Comparison of ENCODE assay signal across 11 cellular contexts in the genomic region with DNA sequence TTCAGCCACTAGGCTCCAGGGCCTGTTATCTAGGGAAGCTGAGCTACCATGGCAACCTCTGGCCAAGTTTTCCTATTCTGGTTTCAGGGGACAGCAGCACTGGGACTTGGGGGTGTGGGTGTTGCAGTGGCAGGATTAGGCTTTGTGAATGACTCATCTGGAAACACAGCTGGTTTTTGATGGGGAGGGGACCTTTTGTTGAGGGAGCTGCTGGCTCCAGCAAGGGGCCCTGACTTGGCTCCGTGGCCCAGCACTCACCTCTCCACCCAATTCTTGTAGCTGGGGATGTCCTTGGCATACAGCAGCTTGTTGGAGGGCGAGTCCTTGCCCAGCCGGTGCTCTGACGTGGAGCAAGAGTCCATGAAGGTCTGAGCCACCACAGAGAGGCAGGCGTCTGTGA.
"Had no signal": no experiment of that assay in that cellular context is flagged by ENCODE, and none has a peak within 500 bp of the region (broad histone marks: within the 10 kb centered on the region; RNA-seq: fewer than 3 reads in every experiment).

No MANE protein-coding gene starts in this region.

- ATAC-seq: natural killer cell; stimulated activated naive CD8-positive, alpha-beta T cell treated with anti-CD3 and anti-CD28 coated beads, Interleukin-15, amount 100 ng/mL, for 72 hours had no signal

- DNase-seq: activated CD4-positive, alpha-beta T cell treated with anti-CD3 and anti-CD28 coated beads, Interleukin-2, amount 10 ng/mL, durations not matched to agents 24 days and 14 days; activated naive CD4-positive, alpha-beta T cell treated with anti-CD3 and anti-CD28 coated beads, Interleukin-2, amount 10 ng/mL, durations not matched to agents 7 days and 5 days; adrenal gland; dorsolateral prefrontal cortex; natural killer cell; stimulated activated CD4-positive, alpha-beta T cell treated with anti-CD3 and anti-CD28 coated beads, Interleukin-15, amount 100 ng/mL, for 24 hours; stimulated activated CD4-positive, alpha-beta T cell treated with anti-CD3 and anti-CD28 coated beads, Interleukin-4, amount 100 ng/mL, for 4 hours; stimulated activated naive CD8-positive, alpha-beta T cell treated with anti-CD3 and anti-CD28 coated beads, Interleukin-15, amount 100 ng/mL, for 72 hours; T-helper 1 cell; thyroid gland had no signal

- H3K4me3 Mint-ChIP-seq: activated CD4-positive, alpha-beta T cell treated with anti-CD3 and anti-CD28 coated beads, Interleukin-2, amount 10 ng/mL, durations not matched to agents 24 days and 14 days; activated naive CD4-positive, alpha-beta T cell treated with anti-CD3 and anti-CD28 coated beads, Interleukin-2, amount 10 ng/mL, durations not matched to agents 7 days and 5 days; natural killer cell; stimulated activated naive CD8-positive, alpha-beta T cell treated with anti-CD3 and anti-CD28 coated beads, Interleukin-15, amount 100 ng/mL, for 72 hours had no signal

- H3K9me3 Mint-ChIP-seq: activated CD4-positive, alpha-beta T cell treated with anti-CD3 and anti-CD28 coated beads, Interleukin-2, amount 10 ng/mL, durations not matched to agents 24 days and 14 days; activated naive CD4-positive, alpha-beta T cell treated with anti-CD3 and anti-CD28 coated beads, Interleukin-2, amount 10 ng/mL, durations not matched to agents 7 days and 5 days; activated T-helper 2 cell treated with anti-CD3 and anti-CD28 coated beads, Interferon-gamma antibody, Interleukin-2, Interleukin-4, amounts not matched to agents 10 μg/mL and 5 μg/mL and 100 μg/mL, durations not matched to agents 14 hours and 24 hours and 36 hours; natural killer cell; stimulated activated naive CD8-positive, alpha-beta T cell treated with anti-CD3 and anti-CD28 coated beads, Interleukin-15, amount 100 ng/mL, for 72 hours had no signal

- H3K4me1 Mint-ChIP-seq: activated CD4-positive, alpha-beta T cell treated with anti-CD3 and anti-CD28 coated beads, Interleukin-2, amount 10 ng/mL, durations not matched to agents 24 days and 14 days; activated naive CD4-positive, alpha-beta T cell treated with anti-CD3 and anti-CD28 coated beads, Interleukin-2, amount 10 ng/mL, durations not matched to agents 7 days and 5 days; natural killer cell; stimulated activated naive CD8-positive, alpha-beta T cell treated with anti-CD3 and anti-CD28 coated beads, Interleukin-15, amount 100 ng/mL, for 72 hours had no signal

- H3K27ac Mint-ChIP-seq: activated CD4-positive, alpha-beta T cell treated with anti-CD3 and anti-CD28 coated beads, Interleukin-2, amount 10 ng/mL, durations not matched to agents 24 days and 14 days; activated naive CD4-positive, alpha-beta T cell treated with anti-CD3 and anti-CD28 coated beads, Interleukin-2, amount 10 ng/mL, durations not matched to agents 7 days and 5 days; activated T-helper 2 cell treated with anti-CD3 and anti-CD28 coated beads, Interferon-gamma antibody, Interleukin-2, Interleukin-4, amounts not matched to agents 10 μg/mL and 5 μg/mL and 100 μg/mL, durations not matched to agents 14 hours and 24 hours and 36 hours; natural killer cell; stimulated activated naive CD8-positive, alpha-beta T cell treated with anti-CD3 and anti-CD28 coated beads, Interleukin-15, amount 100 ng/mL, for 72 hours had no signal

- H3K36me3 Mint-ChIP-seq: natural killer cell had no signal

- H3K27me3 Mint-ChIP-seq: activated CD4-positive, alpha-beta T cell treated with anti-CD3 and anti-CD28 coated beads, Interleukin-2, amount 10 ng/mL, durations not matched to agents 24 days and 14 days; stimulated activated naive CD8-positive, alpha-beta T cell treated with anti-CD3 and anti-CD28 coated beads, Interleukin-15, amount 100 ng/mL, for 72 hours had no signal
